ENCODE assay signal across 7 cellular contexts in the genomic region with DNA sequence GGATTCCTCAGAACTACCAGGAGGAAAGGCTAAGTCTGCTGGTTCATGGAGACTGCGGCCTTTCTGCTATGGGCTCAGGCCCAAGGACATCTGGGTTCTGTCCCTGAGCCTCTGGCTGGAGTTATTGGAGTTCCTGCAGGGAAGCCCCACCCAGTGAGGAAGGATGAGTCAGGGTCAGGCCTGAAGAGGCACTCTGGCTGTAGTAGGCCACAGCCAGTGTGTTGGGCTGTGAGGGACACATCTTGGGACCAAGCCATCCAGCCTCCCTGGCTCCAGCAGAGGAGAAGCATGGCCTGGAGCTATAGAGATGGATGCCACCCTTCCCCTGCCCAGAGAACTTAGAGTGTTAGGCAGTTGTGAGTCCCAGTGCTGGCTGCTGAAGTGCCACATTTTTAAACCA.
DNase-seq lines count a peak whose midpoint lies in the region; ATAC-seq and TF ChIP-seq lines count a peak whose summit lies in the region.
"Not testable (repeated sequence)": the region's sequence is repeated elsewhere in the genome, so short reads cannot be mapped to it uniquely, and the experiment has no call there.

No MANE protein-coding gene starts in this region.

- peaks cover 15 to 42% (median 25%) of the 10 kb centered on the region in 4 donors for H3K4me1 Mint-ChIP-seq in CD4-positive, CD25-positive, alpha-beta regulatory T cell
- H3K4me1 Mint-ChIP-seq in WTC11; MCF 10A (ENCODE audit: insufficient read depth, unreplicated experiment); stimulated activated effector memory CD8-positive, alpha-beta T cell treated with anti-CD3 and anti-CD28 coated beads, Interleukin-12 subunit alpha, Interleukin-12 subunit beta, amount 100 ng/mL, for 72 hours: not testable (repeated sequence)

- H4K8ac ChIP-seq in IMR-90 (ENCODE audit: low read depth in 2 of 2, low read length in 2 of 2) = not testable (repeated sequence)

- not testable (repeated sequence) for H4K20me1 ChIP-seq in IMR-90 (ENCODE audit: insufficient read depth, low read length)

- intact Hi-C loops in IMR-90 (cut with micrococcal nuclease); MCF 10A (cut with micrococcal nuclease); left cardiac atrium (cut with DNase I): not testable (repeated sequence)

- peak overlapping the region in 2 of 3 donors; percentile 70 to 81 for H3K27ac Mint-ChIP-seq in CD4-positive, CD25-positive, alpha-beta regulatory T cell
- not testable (repeated sequence) for H3K27ac Mint-ChIP-seq in WTC11
- peak overlapping the region; percentile 44 for H3K27ac Mint-ChIP-seq in MCF 10A (ENCODE audit: low read depth, unreplicated experiment)
- peak overlapping the region; percentile 7 for H3K27ac Mint-ChIP-seq in stimulated activated effector memory CD8-positive, alpha-beta T cell treated with anti-CD3 and anti-CD28 coated beads, Interleukin-12 subunit alpha, Interleukin-12 subunit beta, amount 100 ng/mL, for 72 hours

- H3K9me1 ChIP-seq in IMR-90 (ENCODE audit: insufficient read depth, low read length) = not testable (repeated sequence)

- not testable (repeated sequence) for H2BK5ac ChIP-seq in IMR-90 (ENCODE audit: low read depth, low read length, poor library complexity, severe bottlenecking)

- TF ChIP-seq CTCF in IMR-90 (conservative IDR thresholded peaks at IDR 0.05; ENCODE audit: low read depth, low read length); WTC11 (IDR thresholded peaks at IDR 0.05); MCF 10A (IDR thresholded peaks at IDR 0.05; ENCODE audit: unreplicated experiment): not testable (repeated sequence)

- in situ Hi-C loops in IMR-90 (cut with MboI; ENCODE audit: low sequenced_read_pairs) = not testable (repeated sequence)

- not testable (repeated sequence) for TF ChIP-seq POLR2A in IMR-90 (IDR thresholded peaks at IDR 0.05; ENCODE audit: low read depth, low read length)

- H3K18ac ChIP-seq in IMR-90 (ENCODE audit: low read depth, low read length) = not testable (repeated sequence)

- H2BK120ac ChIP-seq in IMR-90 (ENCODE audit: low read depth, low read length) = not testable (repeated sequence)

- not testable (repeated sequence) for H3K9me3 ChIP-seq in CD4-positive, CD25-positive, alpha-beta regulatory T cell (ENCODE audit: control insufficient read depth in 2 of 2, low read length in 2 of 2); IMR-90 (ENCODE audit: control insufficient read depth, insufficient read depth, low read length)

- H3K36me3 Mint-ChIP-seq in CD4-positive, CD25-positive, alpha-beta regulatory T cell = peaks cover 89% of the 10 kb centered on the region
- H3K36me3 Mint-ChIP-seq in WTC11 = not testable (repeated sequence)
- peaks cover 42% of the 10 kb centered on the region for H3K36me3 Mint-ChIP-seq in MCF 10A (ENCODE audit: insufficient read depth, unreplicated experiment)
- H3K36me3 Mint-ChIP-seq in stimulated activated effector memory CD8-positive, alpha-beta T cell treated with anti-CD3 and anti-CD28 coated beads, Interleukin-12 subunit alpha, Interleukin-12 subunit beta, amount 100 ng/mL, for 72 hours = peaks cover 95% of the 10 kb centered on the region

- not testable (repeated sequence) for H2AK5ac ChIP-seq in IMR-90 (ENCODE audit: low read depth, low read length)

- H3K14ac ChIP-seq in IMR-90 (replicated peaks; ENCODE audit: low read depth, low read length) = not testable (repeated sequence)

- not testable (repeated sequence) for H3K4me2 ChIP-seq in IMR-90 (ENCODE audit: low read depth, low read length)

- not testable (repeated sequence) for H3K9ac ChIP-seq in IMR-90 (ENCODE audit: low read depth, low read length)

- H2AFZ ChIP-seq in IMR-90 (replicated peaks; ENCODE audit: low read length, poor library complexity) = not testable (repeated sequence)

- peaks cover 64% of the 10 kb centered on the region for H3K36me3 ChIP-seq in CD4-positive, CD25-positive, alpha-beta regulatory T cell (ENCODE audit: control insufficient read depth, insufficient read depth, low read length)
- H3K36me3 ChIP-seq in IMR-90 (ENCODE audit: control insufficient read depth, insufficient read depth, low read length) = not testable (repeated sequence)

- not testable (repeated sequence) for H4K5ac ChIP-seq in IMR-90 (ENCODE audit: low read depth, low read length)

- dilution Hi-C loops in IMR-90 (cut with HindIII; ENCODE audit: low sequenced_read_pairs, unreplicated experiment) = not testable (repeated sequence)

- H3K4me1 ChIP-seq in CD4-positive, CD25-positive, alpha-beta regulatory T cell (ENCODE audit: control insufficient read depth, insufficient read depth, low read length, poor library complexity, severe bottlenecking); IMR-90 (ENCODE audit: control insufficient read depth, insufficient read depth, low read length): not testable (repeated sequence)

- not testable (repeated sequence) for DNase-seq in CD4-positive, CD25-positive, alpha-beta regulatory T cell; IMR-90; WTC11 (ENCODE audit: low spot score); stimulated activated effector memory CD8-positive, alpha-beta T cell treated with anti-CD3 and anti-CD28 coated beads, Interleukin-12 subunit alpha, Interleukin-12 subunit beta, amount 100 ng/mL, for 72 hours (ENCODE audit: low spot score in 2 of 2)
- DNase-seq in ELR (ENCODE audit: low read depth) (peak; percentile 24), MCF 10A (ENCODE audit: unreplicated experiment) (peak; percentile 6), left cardiac atrium (peak; percentile 20)

- 80% methylated on average over 1 of the region's 1 CpG; no CpG with 5 or more reads in 1 of the 2 experiments for WGBS in IMR-90 (ENCODE audit: extremely low coverage in 2 of 2, insufficient read length in 1 of 2), 2 experiments

- H3K27ac ChIP-seq in CD4-positive, CD25-positive, alpha-beta regulatory T cell (ENCODE audit: insufficient read depth, low read length, poor library complexity, severe bottlenecking); IMR-90 (ENCODE audit: insufficient read depth, low read length): not testable (repeated sequence)

- not testable (repeated sequence) for H3K4me3 Mint-ChIP-seq in CD4-positive, CD25-positive, alpha-beta regulatory T cell; WTC11; MCF 10A (ENCODE audit: unreplicated experiment); stimulated activated effector memory CD8-positive, alpha-beta T cell treated with anti-CD3 and anti-CD28 coated beads, Interleukin-12 subunit alpha, Interleukin-12 subunit beta, amount 100 ng/mL, for 72 hours

- H3K4ac ChIP-seq in IMR-90 (ENCODE audit: low read depth, low read length) = not testable (repeated sequence)

- not testable (repeated sequence) for BruUV-seq in IMR-90 (replicated peaks; lab: Mats Ljungman, UMichigan); MCF 10A (replicated peaks; lab: Mats Ljungman, UMichigan)

- TF ChIP-seq RAD21 in IMR-90 (IDR thresholded peaks at IDR 0.05; ENCODE audit: low read length) = not testable (repeated sequence)

- not testable (repeated sequence) for H3K4me3 ChIP-seq in CD4-positive, CD25-positive, alpha-beta regulatory T cell (ENCODE audit: low read depth, low read length); IMR-90 (ENCODE audit: insufficient read depth, low read depth, low read length)

- H3K79me1 ChIP-seq in IMR-90 (ENCODE audit: low read depth in 1 of 2, low read length in 2 of 2) = not testable (repeated sequence)

- not testable (repeated sequence) for ATAC-seq in CD4-positive, CD25-positive, alpha-beta regulatory T cell (ENCODE audit: low read depth in 2 of 2); IMR-90 (ENCODE audit: low read depth); WTC11; left cardiac atrium; stimulated activated effector memory CD8-positive, alpha-beta T cell treated with anti-CD3 and anti-CD28 coated beads, Interleukin-12 subunit alpha, Interleukin-12 subunit beta, amount 100 ng/mL, for 72 hours

- H4K91ac ChIP-seq in IMR-90 (ENCODE audit: insufficient read depth, low read depth, low read length) = not testable (repeated sequence)

- POLR2A ChIA-PET in IMR-90 (lab: Charles Lee; ENCODE audit: unreplicated experiment); WTC11 (lab: Charles Lee); MCF 10A (lab: Yijun Ruan, JAX): not testable (repeated sequence)

- H3K27me3 Mint-ChIP-seq in CD4-positive, CD25-positive, alpha-beta regulatory T cell; WTC11 (ENCODE audit: low read depth); MCF 10A (ENCODE audit: insufficient read depth, unreplicated experiment): not testable (repeated sequence)

- not testable (repeated sequence) for H3K23ac ChIP-seq in IMR-90 (ENCODE audit: low read depth, low read length)

- CTCF ChIA-PET in IMR-90 (lab: Yijun Ruan, JAX); WTC11 (lab: Charles Lee): not testable (repeated sequence)
- CTCF ChIA-PET in MCF 10A (lab: Yijun Ruan, JAX) = interaction anchor here (0.5 kb wide), 1 partner anchor 96 kb away, joined by 3 read pairs; no protein-coding TSS in a partner anchor

- not testable (repeated sequence) for H2BK20ac ChIP-seq in IMR-90 (ENCODE audit: low read depth, low read length)

- H2BK15ac ChIP-seq in IMR-90 (ENCODE audit: low read depth, low read length) = not testable (repeated sequence)

- H3K9me3 Mint-ChIP-seq in CD4-positive, CD25-positive, alpha-beta regulatory T cell = peaks cover 0 to 20% (median 12%) of the 10 kb centered on the region in 7 donors
- H3K9me3 Mint-ChIP-seq in WTC11 (peaks cover 40% of the 10 kb centered on the region), MCF 10A (ENCODE audit: unreplicated experiment) (peaks cover 15% of the 10 kb centered on the region)
- H3K9me3 Mint-ChIP-seq in stimulated activated effector memory CD8-positive, alpha-beta T cell treated with anti-CD3 and anti-CD28 coated beads, Interleukin-12 subunit alpha, Interleukin-12 subunit beta, amount 100 ng/mL, for 72 hours = peaks cover 12% of the 10 kb centered on the region

- peak overlapping the region; percentile 10 for H2AK9ac ChIP-seq in IMR-90 (replicated peaks; ENCODE audit: low read depth, low read length, poor library complexity)

- H3K27me3 ChIP-seq in CD4-positive, CD25-positive, alpha-beta regulatory T cell (ENCODE audit: control insufficient read depth, insufficient read depth, low read length); IMR-90 (ENCODE audit: control insufficient read depth, insufficient read depth, low read length): not testable (repeated sequence)

- H3K56ac ChIP-seq in IMR-90 (ENCODE audit: extremely low read depth, insufficient read depth, low read length) = not testable (repeated sequence)

TF ChIP-seq in WTC11, 78 proteins besides CTCF, POLR2A, EP300 and RAD21:
- 0 out of 2 replicates have a peak, but pooled peaks have one; percentile 15 for TF ChIP-seq NR1H2 (CRISPR knock-in tag; IDR thresholded peaks at IDR 0.05)
